Comparison of ENCODE assay signal across 19 cellular contexts in the genomic region with DNA sequence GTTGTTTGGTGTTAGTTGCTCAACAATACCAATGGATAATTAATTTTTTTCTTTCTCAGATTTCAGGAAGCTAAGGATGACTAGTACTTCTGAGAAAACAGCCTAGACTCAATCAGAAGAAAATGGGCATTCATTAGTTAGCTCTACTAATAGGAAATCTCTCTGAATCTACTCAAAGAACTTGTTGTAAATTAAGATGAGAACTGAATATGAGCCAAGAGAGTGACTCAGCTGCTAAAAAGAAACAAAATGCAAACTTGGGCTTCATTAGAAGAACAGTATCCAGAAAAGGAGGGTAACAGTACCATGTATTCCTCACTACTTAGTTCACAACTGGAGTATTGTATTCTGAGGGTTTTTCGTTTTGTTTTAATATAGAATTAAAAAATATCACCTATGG. TPM values are rescaled to one million over a fixed set of nuclear protein-coding genes. Genes with fewer than 3 reads are reported as not detected.
DNase-seq lines count a peak whose midpoint lies in the region; ATAC-seq and TF ChIP-seq lines count a peak whose summit lies in the region.
"Had no signal": no experiment of that assay in that cellular context is flagged by ENCODE, and none has a peak within 500 bp of the region (broad histone marks: within the 10 kb centered on the region; RNA-seq: fewer than 3 reads in every experiment).

No MANE protein-coding gene starts in this region.

- TF ChIP-seq POLR2A in esophagus muscularis mucosa (IDR thresholded peaks at IDR 0.05; ENCODE audit: low read depth) = no peak

- no peaks in the 10 kb centered on the region for H3K36me3 Mint-ChIP-seq in T-helper 17 cell (ENCODE audit: low read depth)

- intact Hi-C loops in esophagus muscularis mucosa (cut with DNase I) (no loop called here), PC-9 (cut with micrococcal nuclease; ENCODE audit: unreplicated experiment) (no loop called here)

- H4K20me1 ChIP-seq in SK-N-SH (ENCODE audit: insufficient read depth) (peaks cover 96% of the 10 kb centered on the region), PC-9 (ENCODE audit: insufficient read depth) (peaks cover 89% of the 10 kb centered on the region)

- CTCF ChIA-PET in SK-N-SH (lab: Yijun Ruan, JAX) = no interaction called here
- CTCF ChIA-PET in PC-9 (lab: Charles Lee) = no interaction called here

- POLR2A ChIA-PET in SK-N-SH (lab: Yijun Ruan, JAX) = no interaction called here
- POLR2A ChIA-PET in PC-9 (lab: Charles Lee; ENCODE audit: unreplicated experiment) = interaction anchor here (0.6 kb wide), 1 partner anchor 117 kb away, joined by 3 read pairs; no protein-coding TSS in a partner anchor

- H3K4me1 ChIP-seq in SK-N-SH (ENCODE audit: control insufficient read depth in 1 of 2, insufficient read depth in 2 of 2, low read depth in 1 of 2, low read length in 1 of 2) (peaks cover 12 to 39% of the 10 kb centered on the region in 2 experiments; a peak in 3 of 4 replicates), esophagus muscularis mucosa (peaks cover 51 to 87% (median 84%) of the 10 kb centered on the region in 4 donors), PC-9 (replicated peaks; ENCODE audit: insufficient read depth) (peaks cover 11% of the 10 kb centered on the region; the same call in 1 of the 2 replicates)

- TF ChIP-seq EP300 in SK-N-SH (IDR thresholded peaks at IDR 0.05; ENCODE audit: borderline replicate concordance in 1 of 2, low read depth in 1 of 2, low read length in 1 of 2) (no peak), esophagus muscularis mucosa (IDR thresholded peaks at IDR 0.05) (no peak)

- no peak for TF ChIP-seq RAD21 in SK-N-SH (IDR thresholded peaks at IDR 0.05; ENCODE audit: low read length)

- H3K4me1 Mint-ChIP-seq in T-helper 17 cell = peaks cover 63% of the 10 kb centered on the region

- no TSS peak for BruUV-seq in PC-9 (replicated peaks; lab: Mats Ljungman, UMichigan)

- 8% methylated on average over 1 of the region's 1 CpG for WGBS in SK-N-SH (ENCODE audit: low lambda C conversion rate)
- WGBS in esophagus muscularis mucosa = 3% methylated on average over 1 of the region's 1 CpG

- H3K36me3 ChIP-seq in SK-N-SH (replicated peaks in 1 of 2; ENCODE audit: control insufficient read depth in 1 of 2, insufficient read depth in 2 of 2, low read length in 1 of 2) (peaks cover 0 to 2% of the 10 kb centered on the region in 2 experiments), esophagus muscularis mucosa (no peaks in the 10 kb centered on the region), PC-9 (ENCODE audit: low read depth) (0 out of 2 replicates have a peak, but pooled peaks cover 7% of the 10 kb centered on the region)
- H3K36me3 ChIP-seq: prostate gland, SJSA1, thoracic aorta had no signal

- H3K9me3 ChIP-seq in SK-N-SH (no peaks in the 10 kb centered on the region), T-helper 17 cell (ENCODE audit: control insufficient read depth, low read length, poor library complexity, severe bottlenecking) (no peaks in the 10 kb centered on the region), esophagus muscularis mucosa (no peaks in the 10 kb centered on the region), PC-9 (ENCODE audit: insufficient read depth, low read depth) (peaks cover 4% of the 10 kb centered on the region; the same call in 1 of the 2 replicates)
- H3K9me3 ChIP-seq: prostate gland, SJSA1, thoracic aorta had no signal

- TF ChIP-seq CTCF in SK-N-SH (IDR thresholded peaks at IDR 0.05) (no peak), esophagus muscularis mucosa (IDR thresholded peaks at IDR 0.05) (no peak), PC-9 (conservative IDR thresholded peaks at IDR 0.05) (no peak)

- H3K4me2 ChIP-seq in SK-N-SH = peak overlapping the region; percentile 21; the same call in 1 of the 2 replicates
- no peak overlapping the region for H3K4me2 ChIP-seq in PC-9
- H3K4me2 ChIP-seq: GM23338 had no signal

- no peak for ATAC-seq in SK-N-SH treated with all-trans-retinoic acid at 6 μM for 48 hours
- ATAC-seq in T-helper 17 cell = no peak
- ATAC-seq in GM19452 (IDR thresholded peaks at IDR 0.05; ENCODE audit: unreplicated experiment) = no peak
- ATAC-seq: GM12878, GM23338 had no signal

- H3K27me3 ChIP-seq in SK-N-SH (ENCODE audit: insufficient read depth) (no peaks in the 10 kb centered on the region), esophagus muscularis mucosa (no peaks in the 10 kb centered on the region), PC-9 (ENCODE audit: insufficient read depth, low read depth) (no peaks in the 10 kb centered on the region)
- H3K27me3 ChIP-seq: SJSA1 had no signal

- no peak overlapping the region for H2AFZ ChIP-seq in SK-N-SH (ENCODE audit: low read depth)
- H2AFZ ChIP-seq in PC-9 = no peak overlapping the region
- H2AFZ ChIP-seq: GM23338 had no signal

- H3K9me2 ChIP-seq in SK-N-SH = no peaks in the 10 kb centered on the region
- H3K9me2 ChIP-seq in PC-9 (ENCODE audit: insufficient read depth) = no peaks in the 10 kb centered on the region

- no peaks in the 10 kb centered on the region for H3K27me3 Mint-ChIP-seq in T-helper 17 cell

- H3K79me2 ChIP-seq in SK-N-SH (ENCODE audit: insufficient read depth) = peaks cover 96% of the 10 kb centered on the region
- peaks cover 96% of the 10 kb centered on the region for H3K79me2 ChIP-seq in PC-9 (ENCODE audit: low read depth)

- H3K27ac ChIP-seq in SK-N-SH (ENCODE audit: low read depth in 2 of 2, low read length in 1 of 2) = peak overlapping the region; percentile 11 to 20; a peak in 2 of 4 replicates
- peak overlapping the region in 3 of 4 donors; percentile 38 to 59 (median 58) for H3K27ac ChIP-seq in esophagus muscularis mucosa (replicated peaks in 1 of 4)
- H3K27ac ChIP-seq in PC-9 = no peak overlapping the region
- H3K27ac ChIP-seq: prostate gland, SJSA1, thoracic aorta had no signal

- no peak overlapping the region for H3K9ac ChIP-seq in SK-N-SH

- no peak overlapping the region for H3K4me3 ChIP-seq in SK-N-SH (ENCODE audit: low read depth in 2 of 2, low read length in 1 of 2)
- H3K4me3 ChIP-seq in esophagus muscularis mucosa = no peak overlapping the region
- no peak overlapping the region for H3K4me3 ChIP-seq in PC-9
- H3K4me3 ChIP-seq: GM12878, GM23338, prostate gland, SJSA1, thoracic aorta had no signal

- H3K4me3 Mint-ChIP-seq in T-helper 17 cell = no peak overlapping the region
- H3K4me3 Mint-ChIP-seq: GM23338 had no signal

- DNase-seq in SK-N-SH = no peak
- no peak for DNase-seq in T-helper 17 cell
- DNase-seq in esophagus muscularis mucosa (ENCODE audit: extremely low spot score) = no peak
- DNase-seq in renal cortical epithelial cell (ENCODE audit: low read depth) = peak; percentile 86
- DNase-seq in activated CD4-positive, alpha-beta T cell treated with anti-CD3 and anti-CD28 coated beads for 48 hours = no peak
- DNase-seq in PC-9 = no peak
- DNase-seq: 8988T; activated CD4-positive, CD25-positive, alpha-beta regulatory T cell; activated gamma-delta T cell treated with Interleukin-2 at 50 U/mL for 16 hours; DMS 273 treated with DMSO at 0.1 percent for 48 hours; midbrain; NCI-H1694 had no signal

- H3F3A ChIP-seq in SK-N-SH (replicated peaks; ENCODE audit: insufficient read depth) (peaks cover 16% of the 10 kb centered on the region), PC-9 (ENCODE audit: insufficient read depth, low read depth) (peaks cover 21% of the 10 kb centered on the region; the same call in 1 of the 2 replicates)

- peak overlapping the region; percentile 96 for H3K27ac Mint-ChIP-seq in T-helper 17 cell
- H3K27ac Mint-ChIP-seq: GM23338 had no signal

TF ChIP-seq in SK-N-SH, 30 proteins besides CTCF, POLR2A, EP300 and RAD21 (continues in another document):
- TF ChIP-seq, protein P1, sequence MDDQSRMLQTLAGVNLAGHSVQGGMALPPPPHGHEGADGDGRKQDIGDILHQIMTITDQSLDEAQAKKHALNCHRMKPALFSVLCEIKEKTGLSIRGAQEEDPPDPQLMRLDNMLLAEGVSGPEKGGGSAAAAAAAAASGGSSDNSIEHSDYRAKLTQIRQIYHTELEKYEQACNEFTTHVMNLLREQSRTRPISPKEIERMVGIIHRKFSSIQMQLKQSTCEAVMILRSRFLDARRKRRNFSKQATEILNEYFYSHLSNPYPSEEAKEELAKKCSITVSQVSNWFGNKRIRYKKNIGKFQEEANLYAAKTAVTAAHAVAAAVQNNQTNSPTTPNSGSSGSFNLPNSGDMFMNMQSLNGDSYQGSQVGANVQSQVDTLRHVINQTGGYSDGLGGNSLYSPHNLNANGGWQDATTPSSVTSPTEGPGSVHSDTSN (IDR thresholded peaks at IDR 0.05) = no peak

TF ChIP-seq in SK-N-SH treated with all-trans-retinoic acid at 6 μM for 48 hours, 23 proteins besides CTCF, POLR2A, EP300 and RAD21:
- TF ChIP-seq, protein P2, sequence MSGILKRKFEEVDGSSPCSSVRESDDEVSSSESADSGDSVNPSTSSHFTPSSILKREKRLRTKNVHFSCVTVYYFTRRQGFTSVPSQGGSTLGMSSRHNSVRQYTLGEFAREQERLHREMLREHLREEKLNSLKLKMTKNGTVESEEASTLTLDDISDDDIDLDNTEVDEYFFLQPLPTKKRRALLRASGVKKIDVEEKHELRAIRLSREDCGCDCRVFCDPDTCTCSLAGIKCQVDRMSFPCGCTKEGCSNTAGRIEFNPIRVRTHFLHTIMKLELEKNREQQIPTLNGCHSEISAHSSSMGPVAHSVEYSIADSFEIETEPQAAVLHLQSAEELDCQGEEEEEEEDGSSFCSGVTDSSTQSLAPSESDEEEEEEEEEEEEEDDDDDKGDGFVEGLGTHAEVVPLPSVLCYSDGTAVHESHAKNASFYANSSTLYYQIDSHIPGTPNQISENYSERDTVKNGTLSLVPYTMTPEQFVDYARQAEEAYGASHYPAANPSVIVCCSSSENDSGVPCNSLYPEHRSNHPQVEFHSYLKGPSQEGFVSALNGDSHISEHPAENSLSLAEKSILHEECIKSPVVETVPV (CRISPR knock-in tag; IDR thresholded peaks at IDR 0.05) = no peak
- TF ChIP-seq ZC3H10 (CRISPR knock-in tag; IDR thresholded peaks at IDR 0.05) = no peak
- TF ChIP-seq TOX (CRISPR knock-in tag; IDR thresholded peaks at IDR 0.05; ENCODE audit: borderline replicate concordance) = no peak

RNA-seq across cellular contexts. Expression of a gene that starts 12.5 kb away (rescaled TPM):
- polyA plus RNA-seq in SK-N-SH (2012; rRNA removed) = 16.0 and 24.2 TPM in 2 replicates
- polyA plus RNA-seq in SK-N-SH (2012; cell fraction: cytosol; rRNA removed) = 13.2 and 13.9 TPM in 2 replicates
- polyA plus RNA-seq in SK-N-SH (2012; cell fraction: nucleus; rRNA removed) = 25.6 and 51.1 TPM in 2 replicates
- total RNA-seq in T-helper 17 cell (10 to 100 TPM; 89.1 to 93.5 TPM), esophagus muscularis mucosa (10 to 100 TPM; 34.5 to 40.0 (median 36.1) TPM), renal cortical epithelial cell (9.9 and 36.7 TPM in 2 replicates), PC-9 (2021) (46.7 and 60.4 TPM in 2 replicates)

RNA-seq across cellular contexts. Expression of a gene that starts 58.0 kb away (rescaled TPM):
- polyA plus RNA-seq in SK-N-SH (2012; rRNA removed) = 0.08 and 0.13 TPM in 2 replicates
- polyA plus RNA-seq in SK-N-SH (2012; cell fraction: cytosol; rRNA removed) = 0.12 and 0.20 TPM in 2 replicates
- 0.04 TPM in 2 replicates for polyA plus RNA-seq in SK-N-SH (2012; cell fraction: nucleus; rRNA removed)
- total RNA-seq in T-helper 17 cell (under 1 TPM; 0.07 to 0.23 TPM), esophagus muscularis mucosa (1 to 10 TPM; 1.8 to 5.3 (median 3.4) TPM), renal cortical epithelial cell (0.87 and 1.0 TPM in 2 replicates), PC-9 (2021) (0.35 and 0.48 TPM in 2 replicates)
